5 cellular contexts compared by ENCODE assay signal in genomic region chr7:97786398-97786797, GRCh38. TPM values are rescaled to one million over a fixed set of nuclear protein-coding genes. Genes with fewer than 3 reads are reported as not detected.
"Had no signal": no experiment of that assay in that cellular context is flagged by ENCODE, and none has a peak within 500 bp of the region (broad histone marks: within the 10 kb centered on the region; RNA-seq: fewer than 3 reads in every experiment).

No MANE protein-coding gene starts in this region.

RNA-seq across cellular contexts. Expression of gene TAC1, which starts 54.5 kb away (rescaled TPM):
- total RNA-seq: HT-29, HT1080, IMR-90, K562 had no signal
- polyA plus RNA-seq: IgD-negative memory B cell, IMR-90 had no signal
